ENCODE assay signal across 7 cellular contexts in the genomic region with DNA sequence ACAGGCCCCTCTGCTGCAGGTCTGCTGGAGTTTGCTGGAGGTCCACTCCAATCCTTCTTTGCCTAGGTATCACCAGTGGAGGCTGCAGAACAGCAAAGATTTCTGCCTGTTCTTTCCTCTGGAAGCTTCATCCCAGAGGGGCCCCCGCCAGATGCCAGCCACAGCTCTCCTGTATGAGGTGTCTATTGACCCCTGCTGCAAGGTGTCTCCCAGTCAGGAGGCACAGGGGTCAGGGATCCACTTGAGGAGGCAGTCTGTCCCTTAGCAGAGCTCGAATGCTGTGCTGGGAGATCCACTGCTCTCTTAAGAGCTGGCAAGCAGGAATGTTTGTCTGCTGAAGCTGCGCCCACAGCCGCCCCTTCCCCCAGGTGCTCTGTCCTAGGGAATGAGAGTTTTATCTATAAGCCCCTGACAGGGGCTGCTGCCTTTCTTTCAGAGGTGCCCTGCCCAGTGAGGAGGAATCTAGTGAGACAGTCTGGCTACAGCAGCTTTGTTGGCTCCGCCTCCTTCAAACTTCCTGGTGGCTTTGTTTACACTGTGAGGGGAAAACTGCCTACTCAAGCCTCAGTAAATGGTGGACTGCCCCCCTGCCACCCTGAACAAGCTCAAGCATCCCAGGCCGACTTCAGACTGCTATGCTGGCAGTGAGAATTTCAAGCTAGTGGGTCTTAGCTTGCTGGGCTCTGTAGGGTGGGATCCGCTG. TPM values are rescaled to one million over a fixed set of nuclear protein-coding genes. Genes with fewer than 3 reads are reported as not detected.
DNase-seq lines count a peak whose midpoint lies in the region; ATAC-seq and TF ChIP-seq lines count a peak whose summit lies in the region.
"Not testable (repeated sequence)": the region's sequence is repeated elsewhere in the genome, so short reads cannot be mapped to it uniquely, and the experiment has no call there.

No MANE protein-coding gene starts in this region.

- not testable (repeated sequence) for H3K4me2 ChIP-seq in Loucy (ENCODE audit: low read depth, low read length, poor library complexity, severe bottlenecking)

- H2AFZ ChIP-seq in Loucy (ENCODE audit: low read length): peak overlapping the region; percentile 89

- 0 out of 2 replicates have a peak overlapping the region, but pooled peaks have one; percentile 4 for H3K27ac Mint-ChIP-seq in WTC11
- H3K27ac Mint-ChIP-seq in nephron progenitor cell: not testable (repeated sequence)

- not testable (repeated sequence) for H3K4me1 ChIP-seq in Loucy (ENCODE audit: insufficient read depth, low read length, poor library complexity, severe bottlenecking); cardiac muscle cell (ENCODE audit: low read depth)

- H3K36me3 Mint-ChIP-seq in WTC11: not testable (repeated sequence)
- H3K36me3 Mint-ChIP-seq in nephron progenitor cell (ENCODE audit: low read depth): peaks cover 53% of the 10 kb centered on the region

- H3K27me3 Mint-ChIP-seq in WTC11 (ENCODE audit: low read depth); nephron progenitor cell (ENCODE audit: low read depth, poor library complexity): not testable (repeated sequence)

- CTCF ChIA-PET in WTC11 (lab: Charles Lee): interaction anchor here (0.5 to 2.4 kb wide), 5 partner anchors 15 to 231 kb away, joined by 3 to 20 read pairs (median 4); a partner anchor contains a TSS

- H3K27ac ChIP-seq in cardiac muscle cell: peak overlapping the region; percentile 45

- not testable (repeated sequence) for H3K79me2 ChIP-seq in Loucy (ENCODE audit: insufficient read depth, low read length)

- peak overlapping the region; percentile 47 for H3K9ac ChIP-seq in Loucy (ENCODE audit: low read depth, low read length, poor library complexity, severe bottlenecking)

- H3K9me3 ChIP-seq in Loucy (ENCODE audit: insufficient read depth, low read depth, low read length); cardiac muscle cell (ENCODE audit: low read depth): not testable (repeated sequence)

- DNase-seq in Daoy (ENCODE audit: low read depth): peak; percentile 2
- DNase-seq in NCI-H69 (lab: John Stamatoyannopoulos, UW): peak; percentile 42
- peak; percentile 31 for DNase-seq in WTC11 (ENCODE audit: low spot score)
- not testable (repeated sequence) for DNase-seq in cardiac muscle cell (ENCODE audit: low read depth in 1 of 2, low spot score in 1 of 2)
- peak; percentile 27 for DNase-seq in left kidney (ENCODE audit: low read depth, low spot score)
- DNase-seq in nephron progenitor cell: peak; percentile 15

- H3K4me1 Mint-ChIP-seq in WTC11: peaks cover 25% of the 10 kb centered on the region
- H3K4me1 Mint-ChIP-seq in nephron progenitor cell: not testable (repeated sequence)

- H4K20me1 ChIP-seq in Loucy (ENCODE audit: insufficient read depth, low read length, poor library complexity, severe bottlenecking): not testable (repeated sequence)

- H3K9me3 Mint-ChIP-seq in WTC11 (peaks cover 30% of the 10 kb centered on the region), nephron progenitor cell (peaks cover 42% of the 10 kb centered on the region)

- POLR2A ChIA-PET in WTC11 (lab: Charles Lee): not testable (repeated sequence)

- TF ChIP-seq CTCF in Loucy (conservative IDR thresholded peaks at IDR 0.05; ENCODE audit: low read length); WTC11 (IDR thresholded peaks at IDR 0.05); cardiac muscle cell (IDR thresholded peaks at IDR 0.05; ENCODE audit: low read depth, low read length); nephron progenitor cell (IDR thresholded peaks at IDR 0.05): not testable (repeated sequence)

- peak; percentile 93 for ATAC-seq in WTC11

- H3K9me2 ChIP-seq in Loucy (replicated peaks; ENCODE audit: low read depth, low read length): not testable (repeated sequence)

- H3K36me3 ChIP-seq in Loucy (ENCODE audit: insufficient read depth, low read length); cardiac muscle cell: not testable (repeated sequence)

- H3K4me3 Mint-ChIP-seq in WTC11, nephron progenitor cell: not testable (repeated sequence)

- H3F3A ChIP-seq in Loucy (ENCODE audit: low read depth): not testable (repeated sequence)

- not testable (repeated sequence) for H3K4me3 ChIP-seq in Loucy (ENCODE audit: low read length, poor library complexity, severe bottlenecking); cardiac muscle cell

- not testable (repeated sequence) for H3K27me3 ChIP-seq in Loucy (ENCODE audit: insufficient read depth, low read length, poor library complexity, severe bottlenecking); cardiac muscle cell

RNA-seq across cellular contexts. Expression of a gene that starts 56.7 kb away (rescaled TPM):
- 7.9 and 16.3 TPM in 2 replicates for total RNA-seq in Daoy (2014; rRNA removed; shearing (Covaris generic))
- 9.4 to 10.6 TPM (median 10.5 TPM) in 3 replicates for total RNA-seq in WTC11 (2021)
- total RNA-seq in cardiac muscle cell: 9.2 and 12.3 TPM in 2 replicates
- 10.8 and 12.0 TPM in 2 replicates for polyA plus RNA-seq in cardiac muscle cell
